In the genomic region with DNA sequence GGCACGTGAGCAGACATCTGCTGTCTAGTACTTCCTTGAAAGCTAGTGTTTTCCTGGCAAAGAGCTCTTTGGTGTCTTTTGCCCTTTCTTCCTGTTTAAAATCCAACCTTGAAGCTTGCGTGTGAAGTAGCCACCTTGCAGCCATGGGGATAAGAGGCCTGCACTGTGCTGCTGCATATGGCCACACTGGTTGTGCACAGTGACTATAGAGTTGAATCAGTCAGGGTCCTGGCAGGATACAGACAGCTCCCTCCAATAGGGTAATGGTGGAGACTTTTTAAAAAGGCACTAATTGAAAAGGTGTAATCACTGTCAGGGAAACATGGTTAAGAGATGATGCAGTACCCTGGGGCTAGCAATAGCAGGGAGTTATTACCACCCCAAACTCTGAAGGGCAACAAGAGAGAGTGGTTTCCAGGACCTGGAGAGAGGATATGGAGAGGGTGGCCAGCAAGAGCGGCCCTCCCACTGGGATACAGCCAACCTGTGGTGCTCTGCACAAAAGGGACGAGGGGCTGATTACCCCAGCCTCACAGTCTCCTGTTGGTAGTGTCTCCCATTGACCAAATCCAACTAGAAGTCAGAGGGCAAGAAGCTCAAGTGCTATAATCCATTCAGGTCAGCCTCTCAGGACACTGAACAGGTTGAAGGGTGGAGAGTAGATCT, we compare ENCODE assay signal across 15 cellular contexts.
DNase-seq lines count a peak whose midpoint lies in the region; ATAC-seq and TF ChIP-seq lines count a peak whose summit lies in the region.
"Had no signal": no experiment of that assay in that cellular context is flagged by ENCODE, and none has a peak within 500 bp of the region (broad histone marks: within the 10 kb centered on the region; RNA-seq: fewer than 3 reads in every experiment).

No MANE protein-coding gene starts in this region.

- H3K27me3 ChIP-seq in HUES6 (ENCODE audit: control insufficient read depth, insufficient read depth, low read length), result peaks cover 7% of the 10 kb centered on the region

- no peaks in the 10 kb centered on the region for H3K36me3 ChIP-seq in HUES6 (ENCODE audit: control insufficient read depth, insufficient read depth, low read length)

- no peak for TF ChIP-seq CTCF in VCaP (conservative IDR thresholded peaks at IDR 0.05)

- H3K9me3 ChIP-seq in HUES6 (ENCODE audit: control insufficient read depth, insufficient read depth, low read depth, low read length), result no peaks in the 10 kb centered on the region; the same call in 1 of the 2 replicates

- ATAC-seq in GM21737 (IDR thresholded peaks at IDR 0.05; ENCODE audit: unreplicated experiment) (no peak), HG03108 (IDR thresholded peaks at IDR 0.05; ENCODE audit: unreplicated experiment) (no peak)
- ATAC-seq: A549 had no signal

- no peak overlapping the region for H3K4me3 ChIP-seq in HUES6 (ENCODE audit: low read depth, low read length)
- H3K4me3 ChIP-seq: A549 had no signal

- peak overlapping the region; percentile 60 for H3K27ac ChIP-seq in HUES6 (ENCODE audit: low read depth, low read length)
- peak overlapping the region; percentile 57; the same call in 1 of the 2 replicates for H3K27ac ChIP-seq in VCaP
- H3K27ac ChIP-seq: A549, HL-60 had no signal

- H3K4me1 ChIP-seq in HUES6 (ENCODE audit: control insufficient read depth, insufficient read depth, low read length), result peaks cover 15% of the 10 kb centered on the region
- H3K4me1 ChIP-seq: A549 had no signal

- H3K9ac ChIP-seq in HUES6 (ENCODE audit: low read length), result peak overlapping the region; percentile 21

- DNase-seq in ELF-1 (ENCODE audit: low read depth, low spot score), result peak; percentile 23
- peak; percentile 47 for DNase-seq in iPS-NIHi11 (ENCODE audit: low spot score)
- DNase-seq in stimulated activated CD8-positive, alpha-beta memory T cell treated with anti-CD3 and anti-CD28 coated beads, Interleukin-4, amount 100 ng/mL, for 48 hours, result no peak
- DNase-seq: NCI-H1105; NCI-H187; NCI-H226; NCI-H524 treated with DMSO at 0.1 percent for 48 hours; NK-92 treated with Interleukin-12 subunit alpha and Interleukin-12 subunit beta, amount 100 ng/mL, for 24 hours; SIG-M5 had no signal
